Comparison of ENCODE assay signal across 1 cellular context in the genomic region with DNA sequence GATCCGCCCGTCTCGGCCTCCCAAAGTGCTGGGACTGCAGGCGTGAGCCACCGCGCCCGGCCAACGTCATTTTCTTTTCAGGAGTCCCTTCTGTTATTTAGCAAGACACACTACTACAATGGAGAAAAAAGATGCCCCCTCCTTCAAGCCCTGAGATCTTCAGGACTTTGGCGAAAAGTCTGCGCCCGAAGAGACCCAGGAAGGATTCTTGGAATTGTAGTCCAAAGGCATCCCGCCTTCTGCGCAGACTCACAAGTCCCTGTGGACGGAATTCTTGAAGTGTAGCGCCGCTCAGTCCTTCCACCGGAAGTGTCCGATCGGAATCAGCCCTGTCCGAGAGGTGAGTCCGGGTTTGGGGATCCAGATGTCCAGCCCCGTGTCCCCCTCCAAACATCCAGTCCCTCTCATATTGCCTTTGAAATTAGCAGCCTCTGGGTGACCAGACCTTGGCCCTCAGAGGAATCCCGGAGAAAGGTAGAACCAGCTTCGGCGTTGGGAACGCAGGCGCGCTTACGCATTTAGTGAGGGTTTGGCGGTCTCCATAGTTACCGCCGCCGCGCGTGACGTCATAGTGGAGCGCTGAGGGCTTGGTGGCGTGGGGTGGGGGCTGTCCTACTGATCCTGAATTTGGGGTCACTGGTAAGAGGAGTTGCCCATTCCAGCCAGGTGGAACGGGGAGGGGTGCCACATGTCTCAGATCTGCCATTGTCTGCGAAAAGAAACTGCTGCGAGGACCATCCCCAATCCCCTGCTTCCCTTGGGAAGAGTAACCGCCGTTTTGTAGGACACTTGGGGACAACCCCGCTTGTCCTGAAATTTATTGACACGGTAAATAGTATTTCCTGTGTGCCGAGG.
TF ChIP-seq lines count a peak whose summit lies in the region.

No MANE protein-coding gene starts in this region.

TF ChIP-seq in HEK293, 187 proteins besides CTCF, POLR2A, EP300 and RAD21 (continued from another document and continues in another):
- TF ChIP-seq, protein P1, sequence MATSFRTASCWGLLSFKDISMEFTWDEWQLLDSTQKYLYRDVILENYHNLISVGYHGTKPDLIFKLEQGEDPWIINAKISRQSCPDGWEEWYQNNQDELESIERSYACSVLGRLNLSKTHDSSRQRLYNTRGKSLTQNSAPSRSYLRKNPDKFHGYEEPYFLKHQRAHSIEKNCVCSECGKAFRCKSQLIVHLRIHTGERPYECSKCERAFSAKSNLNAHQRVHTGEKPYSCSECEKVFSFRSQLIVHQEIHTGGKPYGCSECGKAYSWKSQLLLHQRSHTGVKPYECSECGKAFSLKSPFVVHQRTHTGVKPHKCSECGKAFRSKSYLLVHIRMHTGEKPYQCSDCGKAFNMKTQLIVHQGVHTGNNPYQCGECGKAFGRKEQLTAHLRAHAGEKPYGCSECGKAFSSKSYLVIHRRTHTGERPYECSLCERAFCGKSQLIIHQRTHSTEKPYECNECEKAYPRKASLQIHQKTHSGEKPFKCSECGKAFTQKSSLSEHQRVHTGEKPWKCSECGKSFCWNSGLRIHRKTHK (tag by site-specific recombination; IDR thresholded peaks at IDR 0.05), result no peak
- no peak for TF ChIP-seq ZNF354C (tag by site-specific recombination; IDR thresholded peaks at IDR 0.05; ENCODE audit: borderline replicate concordance, low read depth)
- no peak for TF ChIP-seq SALL2 (tag by site-specific recombination; IDR thresholded peaks at IDR 0.05; ENCODE audit: borderline replicate concordance)
- TF ChIP-seq, protein P2, sequence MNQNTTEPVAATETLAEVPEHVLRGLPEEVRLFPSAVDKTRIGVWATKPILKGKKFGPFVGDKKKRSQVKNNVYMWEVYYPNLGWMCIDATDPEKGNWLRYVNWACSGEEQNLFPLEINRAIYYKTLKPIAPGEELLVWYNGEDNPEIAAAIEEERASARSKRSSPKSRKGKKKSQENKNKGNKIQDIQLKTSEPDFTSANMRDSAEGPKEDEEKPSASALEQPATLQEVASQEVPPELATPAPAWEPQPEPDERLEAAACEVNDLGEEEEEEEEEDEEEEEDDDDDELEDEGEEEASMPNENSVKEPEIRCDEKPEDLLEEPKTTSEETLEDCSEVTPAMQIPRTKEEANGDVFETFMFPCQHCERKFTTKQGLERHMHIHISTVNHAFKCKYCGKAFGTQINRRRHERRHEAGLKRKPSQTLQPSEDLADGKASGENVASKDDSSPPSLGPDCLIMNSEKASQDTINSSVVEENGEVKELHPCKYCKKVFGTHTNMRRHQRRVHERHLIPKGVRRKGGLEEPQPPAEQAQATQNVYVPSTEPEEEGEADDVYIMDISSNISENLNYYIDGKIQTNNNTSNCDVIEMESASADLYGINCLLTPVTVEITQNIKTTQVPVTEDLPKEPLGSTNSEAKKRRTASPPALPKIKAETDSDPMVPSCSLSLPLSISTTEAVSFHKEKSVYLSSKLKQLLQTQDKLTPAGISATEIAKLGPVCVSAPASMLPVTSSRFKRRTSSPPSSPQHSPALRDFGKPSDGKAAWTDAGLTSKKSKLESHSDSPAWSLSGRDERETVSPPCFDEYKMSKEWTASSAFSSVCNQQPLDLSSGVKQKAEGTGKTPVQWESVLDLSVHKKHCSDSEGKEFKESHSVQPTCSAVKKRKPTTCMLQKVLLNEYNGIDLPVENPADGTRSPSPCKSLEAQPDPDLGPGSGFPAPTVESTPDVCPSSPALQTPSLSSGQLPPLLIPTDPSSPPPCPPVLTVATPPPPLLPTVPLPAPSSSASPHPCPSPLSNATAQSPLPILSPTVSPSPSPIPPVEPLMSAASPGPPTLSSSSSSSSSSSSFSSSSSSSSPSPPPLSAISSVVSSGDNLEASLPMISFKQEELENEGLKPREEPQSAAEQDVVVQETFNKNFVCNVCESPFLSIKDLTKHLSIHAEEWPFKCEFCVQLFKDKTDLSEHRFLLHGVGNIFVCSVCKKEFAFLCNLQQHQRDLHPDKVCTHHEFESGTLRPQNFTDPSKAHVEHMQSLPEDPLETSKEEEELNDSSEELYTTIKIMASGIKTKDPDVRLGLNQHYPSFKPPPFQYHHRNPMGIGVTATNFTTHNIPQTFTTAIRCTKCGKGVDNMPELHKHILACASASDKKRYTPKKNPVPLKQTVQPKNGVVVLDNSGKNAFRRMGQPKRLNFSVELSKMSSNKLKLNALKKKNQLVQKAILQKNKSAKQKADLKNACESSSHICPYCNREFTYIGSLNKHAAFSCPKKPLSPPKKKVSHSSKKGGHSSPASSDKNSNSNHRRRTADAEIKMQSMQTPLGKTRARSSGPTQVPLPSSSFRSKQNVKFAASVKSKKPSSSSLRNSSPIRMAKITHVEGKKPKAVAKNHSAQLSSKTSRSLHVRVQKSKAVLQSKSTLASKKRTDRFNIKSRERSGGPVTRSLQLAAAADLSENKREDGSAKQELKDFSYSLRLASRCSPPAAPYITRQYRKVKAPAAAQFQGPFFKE (tag by site-specific recombination; IDR thresholded peaks at IDR 0.05; ENCODE audit: borderline replicate concordance), result no peak
- TF ChIP-seq ZNF555 (tag by site-specific recombination; conservative IDR thresholded peaks at IDR 0.05), result no peak
- TF ChIP-seq ZNF529 (tag by site-specific recombination; IDR thresholded peaks at IDR 0.05; ENCODE audit: insufficient replicate concordance), result no peak
- no peak for TF ChIP-seq ZNF585B (tag by site-specific recombination; IDR thresholded peaks at IDR 0.05)
- TF ChIP-seq, protein P3, sequence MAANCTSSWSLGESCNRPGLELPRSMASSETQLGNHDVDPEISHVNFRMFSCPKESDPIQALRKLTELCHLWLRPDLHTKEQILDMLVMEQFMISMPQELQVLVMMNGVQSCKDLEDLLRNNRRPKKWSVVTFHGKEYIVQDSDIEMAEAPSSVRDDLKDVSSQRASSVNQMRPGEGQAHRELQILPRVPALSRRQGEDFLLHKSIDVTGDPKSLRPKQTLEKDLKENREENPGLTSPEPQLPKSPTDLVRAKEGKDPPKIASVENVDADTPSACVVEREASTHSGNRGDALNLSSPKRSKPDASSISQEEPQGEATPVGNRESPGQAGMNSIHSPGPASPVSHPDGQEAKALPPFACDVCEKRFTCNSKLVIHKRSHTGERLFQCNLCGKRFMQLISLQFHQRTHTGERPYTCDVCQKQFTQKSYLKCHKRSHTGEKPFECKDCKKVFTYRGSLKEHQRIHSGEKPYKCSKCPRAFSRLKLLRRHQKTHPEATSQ (tag by site-specific recombination; IDR thresholded peaks at IDR 0.05), result peak; percentile 97
- TF ChIP-seq ZNF660 (tag by site-specific recombination; IDR thresholded peaks at IDR 0.05), result peak; percentile 99
- peak; percentile 87 for TF ChIP-seq BCL11B (tag by site-specific recombination; IDR thresholded peaks at IDR 0.05; ENCODE audit: low read depth)
- no peak for TF ChIP-seq ZNF223 (tag by site-specific recombination; IDR thresholded peaks at IDR 0.05)
- TF ChIP-seq ZNF239 (tag by site-specific recombination; IDR thresholded peaks at IDR 0.05), result no peak
- peak; percentile 82; the same call in 1 of the 2 replicates for TF ChIP-seq ZNF610 (tag by site-specific recombination; IDR thresholded peaks at IDR 0.05; ENCODE audit: borderline replicate concordance)
- no peak for TF ChIP-seq ZNF777 (tag by site-specific recombination; IDR thresholded peaks at IDR 0.05; ENCODE audit: borderline replicate concordance)
- TF ChIP-seq ZNF350 (tag by site-specific recombination; IDR thresholded peaks at IDR 0.05), result no peak
- TF ChIP-seq TCF7L2 (IDR thresholded peaks at IDR 0.05; ENCODE audit: borderline replicate concordance, low read depth, low read length), result no peak
- TF ChIP-seq, protein P4, sequence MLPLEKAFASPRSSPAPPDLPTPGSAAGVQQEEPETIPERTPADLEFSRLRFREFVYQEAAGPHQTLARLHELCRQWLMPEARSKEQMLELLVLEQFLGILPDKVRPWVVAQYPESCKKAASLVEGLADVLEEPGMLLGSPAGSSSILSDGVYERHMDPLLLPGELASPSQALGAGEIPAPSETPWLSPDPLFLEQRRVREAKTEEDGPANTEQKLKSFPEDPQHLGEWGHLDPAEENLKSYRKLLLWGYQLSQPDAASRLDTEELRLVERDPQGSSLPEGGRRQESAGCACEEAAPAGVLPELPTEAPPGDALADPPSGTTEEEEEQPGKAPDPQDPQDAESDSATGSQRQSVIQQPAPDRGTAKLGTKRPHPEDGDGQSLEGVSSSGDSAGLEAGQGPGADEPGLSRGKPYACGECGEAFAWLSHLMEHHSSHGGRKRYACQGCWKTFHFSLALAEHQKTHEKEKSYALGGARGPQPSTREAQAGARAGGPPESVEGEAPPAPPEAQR (tag by site-specific recombination; IDR thresholded peaks at IDR 0.05), result peak; percentile 77; the same call in 1 of the 2 replicates
- TF ChIP-seq ZNF473 (tag by site-specific recombination; IDR thresholded peaks at IDR 0.05), result no peak
- no peak for TF ChIP-seq ZNF138 (tag by site-specific recombination; IDR thresholded peaks at IDR 0.05; ENCODE audit: borderline replicate concordance)
- TF ChIP-seq, protein P5, sequence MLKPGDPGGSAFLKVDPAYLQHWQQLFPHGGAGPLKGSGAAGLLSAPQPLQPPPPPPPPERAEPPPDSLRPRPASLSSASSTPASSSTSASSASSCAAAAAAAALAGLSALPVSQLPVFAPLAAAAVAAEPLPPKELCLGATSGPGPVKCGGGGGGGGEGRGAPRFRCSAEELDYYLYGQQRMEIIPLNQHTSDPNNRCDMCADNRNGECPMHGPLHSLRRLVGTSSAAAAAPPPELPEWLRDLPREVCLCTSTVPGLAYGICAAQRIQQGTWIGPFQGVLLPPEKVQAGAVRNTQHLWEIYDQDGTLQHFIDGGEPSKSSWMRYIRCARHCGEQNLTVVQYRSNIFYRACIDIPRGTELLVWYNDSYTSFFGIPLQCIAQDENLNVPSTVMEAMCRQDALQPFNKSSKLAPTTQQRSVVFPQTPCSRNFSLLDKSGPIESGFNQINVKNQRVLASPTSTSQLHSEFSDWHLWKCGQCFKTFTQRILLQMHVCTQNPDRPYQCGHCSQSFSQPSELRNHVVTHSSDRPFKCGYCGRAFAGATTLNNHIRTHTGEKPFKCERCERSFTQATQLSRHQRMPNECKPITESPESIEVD (tag by site-specific recombination; IDR thresholded peaks at IDR 0.05), result no peak
- TF ChIP-seq ZBTB7A (tag by site-specific recombination; IDR thresholded peaks at IDR 0.05; ENCODE audit: low read depth), result no peak
- TF ChIP-seq, protein P6, sequence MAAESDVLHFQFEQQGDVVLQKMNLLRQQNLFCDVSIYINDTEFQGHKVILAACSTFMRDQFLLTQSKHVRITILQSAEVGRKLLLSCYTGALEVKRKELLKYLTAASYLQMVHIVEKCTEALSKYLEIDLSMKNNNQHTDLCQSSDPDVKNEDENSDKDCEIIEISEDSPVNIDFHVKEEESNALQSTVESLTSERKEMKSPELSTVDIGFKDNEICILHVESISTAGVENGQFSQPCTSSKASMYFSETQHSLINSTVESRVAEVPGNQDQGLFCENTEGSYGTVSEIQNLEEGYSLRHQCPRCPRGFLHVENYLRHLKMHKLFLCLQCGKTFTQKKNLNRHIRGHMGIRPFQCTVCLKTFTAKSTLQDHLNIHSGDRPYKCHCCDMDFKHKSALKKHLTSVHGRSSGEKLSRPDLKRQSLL (tag by site-specific recombination; IDR thresholded peaks at IDR 0.05), result no peak
- 0 out of 2 replicates have a peak, but pooled peaks have one; percentile 47 for TF ChIP-seq ZSCAN16 (tag by site-specific recombination; IDR thresholded peaks at IDR 0.05)
- TF ChIP-seq ZNF654 (tag by site-specific recombination; IDR thresholded peaks at IDR 0.05; ENCODE audit: low read depth), result peak; percentile 19; the same call in 1 of the 2 replicates
- TF ChIP-seq SCRT1 (tag by site-specific recombination; IDR thresholded peaks at IDR 0.05; ENCODE audit: borderline replicate concordance), result no peak
- TF ChIP-seq ZSCAN23 (tag by site-specific recombination; IDR thresholded peaks at IDR 0.05), result peak; percentile 66; the same call in 1 of the 2 replicates
- 0 out of 2 replicates have a peak, but pooled peaks have one; percentile 37 for TF ChIP-seq SCRT2 (tag by site-specific recombination; IDR thresholded peaks at IDR 0.05)
- TF ChIP-seq PRDM1 (tag by site-specific recombination; IDR thresholded peaks at IDR 0.05), result no peak
- TF ChIP-seq, protein P7, sequence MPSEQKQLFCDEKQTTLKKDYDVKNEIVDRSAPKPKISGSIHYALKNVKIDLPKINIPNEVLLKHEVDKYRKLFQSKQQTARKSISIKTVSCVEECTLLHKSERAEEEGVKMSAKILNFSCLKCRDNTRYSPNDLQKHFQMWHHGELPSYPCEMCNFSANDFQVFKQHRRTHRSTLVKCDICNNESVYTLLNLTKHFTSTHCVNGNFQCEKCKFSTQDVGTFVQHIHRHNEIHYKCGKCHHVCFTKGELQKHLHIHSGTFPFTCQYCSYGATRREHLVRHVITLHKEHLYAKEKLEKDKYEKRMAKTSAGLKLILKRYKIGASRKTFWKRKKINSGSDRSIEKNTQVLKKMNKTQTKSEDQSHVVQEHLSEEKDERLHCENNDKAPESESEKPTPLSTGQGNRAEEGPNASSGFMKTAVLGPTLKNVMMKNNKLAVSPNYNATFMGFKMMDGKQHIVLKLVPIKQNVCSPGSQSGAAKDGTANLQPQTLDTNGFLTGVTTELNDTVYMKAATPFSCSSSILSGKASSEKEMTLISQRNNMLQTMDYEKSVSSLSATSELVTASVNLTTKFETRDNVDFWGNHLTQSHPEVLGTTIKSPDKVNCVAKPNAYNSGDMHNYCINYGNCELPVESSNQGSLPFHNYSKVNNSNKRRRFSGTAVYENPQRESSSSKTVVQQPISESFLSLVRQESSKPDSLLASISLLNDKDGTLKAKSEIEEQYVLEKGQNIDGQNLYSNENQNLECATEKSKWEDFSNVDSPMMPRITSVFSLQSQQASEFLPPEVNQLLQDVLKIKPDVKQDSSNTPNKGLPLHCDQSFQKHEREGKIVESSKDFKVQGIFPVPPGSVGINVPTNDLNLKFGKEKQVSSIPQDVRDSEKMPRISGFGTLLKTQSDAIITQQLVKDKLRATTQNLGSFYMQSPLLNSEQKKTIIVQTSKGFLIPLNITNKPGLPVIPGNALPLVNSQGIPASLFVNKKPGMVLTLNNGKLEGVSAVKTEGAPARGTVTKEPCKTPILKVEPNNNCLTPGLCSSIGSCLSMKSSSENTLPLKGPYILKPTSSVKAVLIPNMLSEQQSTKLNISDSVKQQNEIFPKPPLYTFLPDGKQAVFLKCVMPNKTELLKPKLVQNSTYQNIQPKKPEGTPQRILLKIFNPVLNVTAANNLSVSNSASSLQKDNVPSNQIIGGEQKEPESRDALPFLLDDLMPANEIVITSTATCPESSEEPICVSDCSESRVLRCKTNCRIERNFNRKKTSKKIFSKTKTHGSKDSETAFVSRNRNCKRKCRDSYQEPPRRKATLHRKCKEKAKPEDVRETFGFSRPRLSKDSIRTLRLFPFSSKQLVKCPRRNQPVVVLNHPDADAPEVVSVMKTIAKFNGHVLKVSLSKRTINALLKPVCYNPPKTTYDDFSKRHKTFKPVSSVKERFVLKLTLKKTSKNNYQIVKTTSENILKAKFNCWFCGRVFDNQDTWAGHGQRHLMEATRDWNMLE (tag by site-specific recombination; conservative IDR thresholded peaks at IDR 0.05; ENCODE audit: low read depth), result peak; percentile 94
- peak; percentile 67 for TF ChIP-seq ZBTB8A (tag by site-specific recombination; IDR thresholded peaks at IDR 0.05)
- TF ChIP-seq ZNF792 (tag by site-specific recombination; IDR thresholded peaks at IDR 0.05), result peak; percentile 46; the same call in 1 of the 2 replicates
- TF ChIP-seq ZNF114 (tag by site-specific recombination; IDR thresholded peaks at IDR 0.05), result no peak
- no peak for TF ChIP-seq ZNF830 (tag by site-specific recombination; IDR thresholded peaks at IDR 0.05; ENCODE audit: low read depth)
- no peak for TF ChIP-seq ZNF776 (tag by site-specific recombination; IDR thresholded peaks at IDR 0.05; ENCODE audit: borderline replicate concordance)
- no peak for TF ChIP-seq ZNF433 (tag by site-specific recombination; IDR thresholded peaks at IDR 0.05; ENCODE audit: low read depth)
- TF ChIP-seq ZNF571 (tag by site-specific recombination; IDR thresholded peaks at IDR 0.05), result no peak
- no peak for TF ChIP-seq ZNF366 (tag by site-specific recombination; conservative IDR thresholded peaks at IDR 0.05)
- TF ChIP-seq ZBTB20 (tag by site-specific recombination; IDR thresholded peaks at IDR 0.05), result peak; percentile 9; the same call in 1 of the 2 replicates
- TF ChIP-seq GLI2 (tag by site-specific recombination; IDR thresholded peaks at IDR 0.05; ENCODE audit: borderline replicate concordance, low read depth), result no peak; the same call in 1 of the 2 replicates
